Comparison of ENCODE assay signal across 14 cellular contexts in the genomic region with DNA sequence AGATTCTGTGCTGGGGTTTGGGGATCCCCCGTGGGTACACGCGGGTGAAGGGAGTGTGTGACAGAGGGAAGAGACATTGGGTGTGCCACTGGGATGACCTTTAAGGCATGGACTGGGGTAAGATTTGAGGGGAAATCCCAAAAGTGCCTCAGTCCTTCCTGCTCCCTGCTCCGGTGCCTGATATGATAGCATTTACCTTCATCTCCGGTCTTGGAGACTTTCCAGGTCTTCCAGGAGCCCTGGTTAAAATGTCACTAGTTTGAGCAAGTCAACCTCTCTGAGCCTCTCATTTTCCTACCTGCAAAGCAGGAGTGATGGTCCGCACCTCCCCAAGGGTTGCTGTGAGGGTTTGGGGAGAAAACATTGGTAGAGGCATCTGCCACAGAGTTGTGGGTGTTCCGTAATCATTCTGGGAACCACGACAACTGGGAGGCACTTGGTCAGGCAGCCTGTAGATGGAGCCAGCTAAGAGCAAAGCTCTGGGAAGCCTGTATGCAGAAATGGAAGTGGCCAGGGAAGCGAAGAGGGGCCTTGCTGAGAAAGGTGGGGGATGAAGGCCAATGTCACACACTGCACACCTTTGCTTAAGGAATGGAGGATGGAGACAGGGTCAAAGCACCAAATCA. TPM values are rescaled to one million over a fixed set of nuclear protein-coding genes. Genes with fewer than 3 reads are reported as not detected.
DNase-seq lines count a peak whose midpoint lies in the region; ATAC-seq, FAIRE-seq and TF ChIP-seq lines count a peak whose summit lies in the region.
"Had no signal": no experiment of that assay in that cellular context is flagged by ENCODE, and none has a peak within 500 bp of the region (broad histone marks: within the 10 kb centered on the region; RNA-seq: fewer than 3 reads in every experiment).

No MANE protein-coding gene starts in this region.

- ATAC-seq in K562 (peak; percentile 92), HG03354 (IDR thresholded peaks at IDR 0.05; ENCODE audit: poor library complexity, severe bottlenecking, unreplicated experiment) (no peak), HG03196 (IDR thresholded peaks at IDR 0.05; ENCODE audit: unreplicated experiment) (no peak)

- peak overlapping the region; percentile 70 for H3K4me2 ChIP-seq in K562 (ENCODE audit: insufficient read depth, low read length)

- H3K4me3 ChIP-seq in AG04450 (ENCODE audit: low read depth, low read length) (no peak overlapping the region), K562 (no peak overlapping the region)
- H3K4me3 ChIP-seq: ovary, suprapubic skin had no signal

- peaks cover 5% of the 10 kb centered on the region for H3K27me3 ChIP-seq in AG04450 (ENCODE audit: control insufficient read depth, insufficient read depth, low read length)
- H3K27me3 ChIP-seq in K562 (ENCODE audit: control insufficient read depth in 2 of 2, insufficient read depth in 2 of 2, low read length in 2 of 2), result peaks cover 12 to 55% of the 10 kb centered on the region in 2 experiments; a peak in 3 of 5 replicates
- H3K27me3 ChIP-seq: ovary had no signal

- CTCF ChIA-PET in AG04450 (lab: Charles Lee) (interaction anchor here (1.4 to 2.0 kb wide), 2 partner anchors 14 to 321 kb away, joined by 4 to 8 read pairs; no protein-coding TSS in a partner anchor), K562 (lab: Yijun Ruan, JAX; ENCODE audit: low intra/inter-chr PET ratio) (no interaction called here)

- no peaks in the 10 kb centered on the region; a peak in 2 of 5 replicates for H3K4me1 ChIP-seq in K562 (replicated peaks in 1 of 2; ENCODE audit: control insufficient read depth in 2 of 2, insufficient read depth in 2 of 2, low read length in 2 of 2)
- H3K4me1 ChIP-seq: suprapubic skin had no signal

- H4K20me1 ChIP-seq in K562 (replicated peaks; ENCODE audit: control insufficient read depth, insufficient read depth, low read length), result no peaks in the 10 kb centered on the region; the same call in 1 of the 2 replicates

- no peak overlapping the region for H3K27ac ChIP-seq in AG04450 (ENCODE audit: low read depth, low read length)
- H3K27ac ChIP-seq in K562 (ENCODE audit: extremely low read depth, low read depth, low read length), result no peak overlapping the region
- H3K27ac ChIP-seq: ovary, suprapubic skin had no signal

- no TSS peak for BruUV-seq in K562 (replicated peaks; lab: Mats Ljungman, UMichigan)

- H3K9ac ChIP-seq in K562 (ENCODE audit: insufficient read depth in 1 of 2, low read depth in 2 of 2, low read length in 2 of 2), result no peak overlapping the region

- TF ChIP-seq POLR2A in K562 (conservative IDR thresholded peaks at IDR 0.05), result no peak

- TF ChIP-seq CTCF in AG04450 (IDR thresholded peaks at IDR 0.05; ENCODE audit: low read depth, low read length), result peak; percentile 33
- TF ChIP-seq CTCF in K562 (IDR thresholded peaks at IDR 0.05 in 2 of 3, conservative IDR thresholded peaks at IDR 0.05 in 1 of 3; ENCODE audit: insufficient read depth in 2 of 3, low read depth in 1 of 3, low read length in 3 of 3), result peak; percentile 44 to 68 (median 53)

- H3K36me3 ChIP-seq in K562 (ENCODE audit: control insufficient read depth, insufficient read depth, low read length), result no peaks in the 10 kb centered on the region
- H3K36me3 ChIP-seq: ovary, suprapubic skin had no signal

- H2AFZ ChIP-seq in K562 (ENCODE audit: low read depth, low read length), result peak overlapping the region; percentile 54; the same call in 1 of the 2 replicates

- intact Hi-C loops in K562 (cut with micrococcal nuclease), result no loop called here

- in situ Hi-C loops in K562 (cut with MboI), result no loop called here

- WGBS in K562 (ENCODE audit: insufficient coverage, low coverage, missing lambda C conversion rate), result 16% methylated on average over 9 of the region's 9 CpGs

- H3K9me1 ChIP-seq in K562 (ENCODE audit: control insufficient read depth, insufficient read depth, low read length), result no peaks in the 10 kb centered on the region

- POLR2A ChIA-PET in AG04450 (lab: Yijun Ruan, JAX), result no interaction called here
- POLR2A ChIA-PET in K562 (lab: Yijun Ruan, JAX), result interaction anchor here (0.6 kb wide), 1 partner anchor 259 kb away, joined by 3 read pairs; no protein-coding TSS in a partner anchor

- TF ChIP-seq RAD21 in K562 (CRISPR knock-in tag; conservative IDR thresholded peaks at IDR 0.05 in 1 of 2, IDR thresholded peaks at IDR 0.05 in 1 of 2), result peak in 1 of 2 experiments; percentile 43; a peak in 2 of 4 replicates

- no peak for TF ChIP-seq EP300 in K562 (IDR thresholded peaks at IDR 0.05; ENCODE audit: low read length)

- H3K9me3 ChIP-seq in AG04450 (ENCODE audit: control insufficient read depth, insufficient read depth, low read length) (no peaks in the 10 kb centered on the region; the same call in 1 of the 2 replicates), K562 (replicated peaks; ENCODE audit: control insufficient read depth, insufficient read depth, low read depth, low read length) (no peaks in the 10 kb centered on the region)
- H3K9me3 ChIP-seq: ovary, suprapubic skin had no signal

- FAIRE-seq in HTR-8/SVneo (lab: Jason Lieb, UNC) (peak; percentile 77), K562 (lab: Jason Lieb, UNC) (peak; percentile 49)
- FAIRE-seq: GM12892 had no signal

- no peaks in the 10 kb centered on the region for H3K79me2 ChIP-seq in K562 (ENCODE audit: control insufficient read depth, insufficient read depth, low read length)

- no peak for DNase-seq in AG04450 (ENCODE audit: low read depth, low spot score)
- DNase-seq in HTR-8/SVneo (ENCODE audit: insufficient read length, low spot score), result no peak
- peak in 3 of 4 experiments; percentile 24 to 47 (median 39) for DNase-seq in K562 (ENCODE audit: extremely low read depth in 1 of 4, low spot score in 3 of 4)
- DNase-seq in islet precursor cell, result peak; percentile 59
- DNase-seq in stimulated activated CD8-positive, alpha-beta memory T cell treated with anti-CD3 and anti-CD28 coated beads, Interleukin-4, amount 100 ng/mL, for 48 hours, result no peak
- no peak for DNase-seq in germinal center (ENCODE audit: low spot score)
- DNase-seq: activated T-cell treated with anti-CD3 and anti-CD28 coated beads, Interleukin-2, amount 50 U/mL, for 24 hours; CD8-positive, alpha-beta memory T cell; NCI-H510A treated with DMSO at 0.1 percent for 48 hours; ovary had no signal

TF ChIP-seq in K562, 482 proteins besides CTCF, POLR2A, EP300 and RAD21:
- TF ChIP-seq NFIC (IDR thresholded peaks at IDR 0.05) (0 out of 2 replicates have a peak, but pooled peaks have one; percentile 21), SRSF3 (IDR thresholded peaks at IDR 0.05; ENCODE audit: insufficient read depth, low read length) (no peak), CTBP1 (IDR thresholded peaks at IDR 0.05; ENCODE audit: borderline replicate concordance) (0 out of 2 replicates have a peak, but pooled peaks have one; percentile 42), RFX1 (IDR thresholded peaks at IDR 0.05) (peak; percentile 31; the same call in 1 of the 2 replicates)
- TF ChIP-seq, protein P1, sequence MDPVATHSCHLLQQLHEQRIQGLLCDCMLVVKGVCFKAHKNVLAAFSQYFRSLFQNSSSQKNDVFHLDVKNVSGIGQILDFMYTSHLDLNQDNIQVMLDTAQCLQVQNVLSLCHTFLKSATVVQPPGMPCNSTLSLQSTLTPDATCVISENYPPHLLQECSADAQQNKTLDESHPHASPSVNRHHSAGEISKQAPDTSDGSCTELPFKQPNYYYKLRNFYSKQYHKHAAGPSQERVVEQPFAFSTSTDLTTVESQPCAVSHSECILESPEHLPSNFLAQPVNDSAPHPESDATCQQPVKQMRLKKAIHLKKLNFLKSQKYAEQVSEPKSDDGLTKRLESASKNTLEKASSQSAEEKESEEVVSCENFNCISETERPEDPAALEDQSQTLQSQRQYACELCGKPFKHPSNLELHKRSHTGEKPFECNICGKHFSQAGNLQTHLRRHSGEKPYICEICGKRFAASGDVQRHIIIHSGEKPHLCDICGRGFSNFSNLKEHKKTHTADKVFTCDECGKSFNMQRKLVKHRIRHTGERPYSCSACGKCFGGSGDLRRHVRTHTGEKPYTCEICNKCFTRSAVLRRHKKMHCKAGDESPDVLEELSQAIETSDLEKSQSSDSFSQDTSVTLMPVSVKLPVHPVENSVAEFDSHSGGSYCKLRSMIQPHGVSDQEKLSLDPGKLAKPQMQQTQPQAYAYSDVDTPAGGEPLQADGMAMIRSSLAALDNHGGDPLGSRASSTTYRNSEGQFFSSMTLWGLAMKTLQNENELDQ (CRISPR knock-in tag; IDR thresholded peaks at IDR 0.05; ENCODE audit: borderline replicate concordance), result no peak

RNA-seq across cellular contexts. Expression of a gene that starts 33.9 kb away (rescaled TPM):
- polyA plus RNA-seq in AG04450 (2011; rRNA removed) (14.6 and 20.0 TPM in 2 replicates), K562 (2011; rRNA removed) (35.0 and 36.6 TPM in 2 replicates), K562 (2014; fragmentation: Illumina TruSeq; extraction: Trizol) (45.4 and 51.0 TPM in 2 replicates), K562 (2014; fragmentation: Nextera tagmentation; extraction: Ambion mirVana) (10 to 100 TPM; 29.4 to 45.7 TPM), K562 (2014; rRNA removed) (30.1 and 37.1 TPM in 2 replicates)
- polyA minus RNA-seq in AG04450 (2011; rRNA and poly(A)+ RNA removed), result 17.5 and 18.2 TPM in 2 replicates
- total RNA-seq in K562 (2011; cell fraction: chromatin; rRNA removed; ENCODE audit: low replicate concordance), result 60.1 and 168 TPM in 2 replicates
- total RNA-seq in K562 (2011; cell fraction: nucleolus; rRNA removed), result 19.8 and 33.3 TPM in 2 replicates
- total RNA-seq in K562 (2011; cell fraction: nucleoplasm; rRNA removed), result 58.6 and 62.3 TPM in 2 replicates
- total RNA-seq in K562 (2014; rRNA removed) (39.3 and 39.8 TPM in 2 replicates), K562 (2014; rRNA removed; fragmentation: Illumina TruSeq; extraction: Trizol) (58.2 and 63.5 TPM in 2 replicates), K562 (2015; rRNA removed; fragmentation: Illumina TruSeq; extraction: Trizol) (52.2 and 55.4 TPM in 2 replicates), K562 (2021) (37.9 and 41.9 TPM in 2 replicates)
- 6.5 and 16.8 TPM in 2 replicates for polyA plus RNA-seq in K562 (2011; cell fraction: cytosol; rRNA removed)
- polyA plus RNA-seq in K562 (2011; cell fraction: nucleus; rRNA removed), result 98.6 and 163 TPM in 2 replicates
- 25.8 and 35.5 TPM in 2 replicates for polyA plus RNA-seq in K562 (2012)
- polyA minus RNA-seq in K562 (2011; rRNA and poly(A)+ RNA removed), result 66.2 and 68.8 TPM in 2 replicates
- polyA minus RNA-seq in K562 (2011; cell fraction: cytosol; rRNA and poly(A)+ RNA removed), result 20.0 and 25.1 TPM in 2 replicates
- 34.1 and 63.0 TPM in 2 replicates for polyA minus RNA-seq in K562 (2011; cell fraction: nucleus; rRNA and poly(A)+ RNA removed)

Comparison
In these comparisons a context has a peak if more than half of its experiments do, and no peak if none do; other contexts are left out.
1. DNase-seq: peak in K562 (3 of 4) and islet precursor cell (single experiment); none in AG04450 (single experiment), HTR-8/SVneo (single experiment), stimulated activated CD8-positive, alpha-beta memory T cell treated with anti-CD3 and anti-CD28 coated beads, Interleukin-4, amount 100 ng/mL, for 48 hours (single experiment) and germinal center (single experiment).